8 cellular contexts compared by ENCODE assay signal in the genomic region with DNA sequence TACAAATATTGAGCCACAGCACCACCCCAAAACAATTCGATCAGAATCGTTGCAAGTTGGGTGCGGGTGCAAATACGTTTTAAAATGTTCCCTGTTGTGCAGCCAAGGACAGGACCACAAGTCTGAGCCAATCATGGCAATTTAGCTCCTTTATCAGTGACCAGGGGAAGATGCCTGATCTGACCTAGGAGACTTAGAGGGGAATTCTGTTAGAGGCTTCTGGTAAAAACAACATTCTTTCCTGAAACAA.
DNase-seq lines count a peak whose midpoint lies in the region; ATAC-seq and TF ChIP-seq lines count a peak whose summit lies in the region.

No MANE protein-coding gene starts in this region.

- peak overlapping the region in 6 of 11 experiments; percentile 19 to 69 (median 52); a peak in 5 of 22 replicates for H3K9ac ChIP-seq in BLaER1 treated with 17β-estradiol and CSF1 and Interleukin-3, amounts not matched to agents 10 nM and 100 nM
- H3K9ac ChIP-seq in MM.1S (ENCODE audit: low read length), result no peak overlapping the region
- H3K9ac ChIP-seq in duodenal mucosa (ENCODE audit: low read depth in 1 of 2, low read length in 2 of 2), result peak overlapping the region; percentile 70 to 71

- no peaks in the 10 kb centered on the region for H3K9me2 ChIP-seq in MM.1S (replicated peaks; ENCODE audit: insufficient read depth, low read length)

- H3F3A ChIP-seq in MM.1S (ENCODE audit: insufficient read depth, low read length), result peaks cover 4% of the 10 kb centered on the region; the same call in 1 of the 2 replicates

- peak overlapping the region; percentile 99 for H3K4me3 Mint-ChIP-seq in nephron progenitor cell

- peak overlapping the region; percentile 63 to 88 (median 76) for H3K4me2 ChIP-seq in BLaER1 treated with 17β-estradiol and CSF1 and Interleukin-3, amounts not matched to agents 10 nM and 100 nM
- H3K4me2 ChIP-seq in MM.1S (ENCODE audit: low read depth, low read length), result peak overlapping the region; percentile 87

- ATAC-seq in GM21367 (IDR thresholded peaks at IDR 0.05; ENCODE audit: unreplicated experiment), result peak; percentile 3

- no peak overlapping the region for H3K27ac Mint-ChIP-seq in nephron progenitor cell

- no peak overlapping the region for H3K27ac ChIP-seq in BLaER1 treated with 17β-estradiol and CSF1 and Interleukin-3, amounts not matched to agents 10 nM and 100 nM
- H3K27ac ChIP-seq in MM.1S (ENCODE audit: low read length) (no peak overlapping the region), duodenal mucosa (ENCODE audit: low read depth, low read length) (no peak overlapping the region)

- no peaks in the 10 kb centered on the region for H4K20me1 ChIP-seq in BLaER1 treated with 17β-estradiol and CSF1 and Interleukin-3, amounts not matched to agents 10 nM and 100 nM
- H4K20me1 ChIP-seq in MM.1S (ENCODE audit: insufficient read depth, low read length), result no peaks in the 10 kb centered on the region

- H3K36me3 ChIP-seq in BLaER1 treated with 17β-estradiol and CSF1 and Interleukin-3, amounts not matched to agents 10 nM and 100 nM, result no peaks in the 10 kb centered on the region
- H3K36me3 ChIP-seq in MM.1S (replicated peaks; ENCODE audit: insufficient read depth, low read length) (no peaks in the 10 kb centered on the region), duodenal mucosa (ENCODE audit: control insufficient read depth in 1 of 2, insufficient read depth in 2 of 2, low read length in 2 of 2) (no peaks in the 10 kb centered on the region)

- H3K36me3 Mint-ChIP-seq in nephron progenitor cell (ENCODE audit: low read depth), result no peaks in the 10 kb centered on the region

- no peaks in the 10 kb centered on the region for H3K9me3 ChIP-seq in BLaER1 treated with 17β-estradiol and CSF1 and Interleukin-3, amounts not matched to agents 10 nM and 100 nM (replicated peaks in 1 of 11)
- H3K9me3 ChIP-seq in MM.1S (replicated peaks; ENCODE audit: insufficient read depth, low read length), result no peaks in the 10 kb centered on the region
- no peaks in the 10 kb centered on the region for H3K9me3 ChIP-seq in duodenal mucosa (ENCODE audit: control insufficient read depth in 1 of 2, low read length in 2 of 2)

- TF ChIP-seq CTCF in MM.1S (IDR thresholded peaks at IDR 0.05; ENCODE audit: low read length) (no peak), nephron progenitor cell (IDR thresholded peaks at IDR 0.05) (no peak)

- H3K4me3 ChIP-seq in BLaER1 treated with 17β-estradiol and CSF1 and Interleukin-3, amounts not matched to agents 10 nM and 100 nM, result peak overlapping the region; percentile 42 to 60 (median 54); a peak in 17 of 20 replicates
- peak overlapping the region; percentile 70 for H3K4me3 ChIP-seq in MM.1S (ENCODE audit: low read length)
- H3K4me3 ChIP-seq in duodenal mucosa (ENCODE audit: low read depth in 1 of 2, low read length in 2 of 2), result peak overlapping the region; percentile 82 to 83

- H3K27me3 Mint-ChIP-seq in nephron progenitor cell (ENCODE audit: low read depth, poor library complexity), result peaks cover 4% of the 10 kb centered on the region

- H3K27me3 ChIP-seq in BLaER1 treated with 17β-estradiol and CSF1 and Interleukin-3, amounts not matched to agents 10 nM and 100 nM, result no peaks in the 10 kb centered on the region
- no peaks in the 10 kb centered on the region for H3K27me3 ChIP-seq in MM.1S (replicated peaks; ENCODE audit: insufficient read depth, low read length)
- no peaks in the 10 kb centered on the region for H3K27me3 ChIP-seq in duodenal mucosa (ENCODE audit: control insufficient read depth in 1 of 2, insufficient read depth in 2 of 2, low read length in 2 of 2)

- peak overlapping the region; percentile 78 for H2AFZ ChIP-seq in MM.1S (ENCODE audit: low read length)

- H3K4me1 ChIP-seq in BLaER1 treated with 17β-estradiol and CSF1 and Interleukin-3, amounts not matched to agents 10 nM and 100 nM, result peaks cover 6 to 20% (median 8%) of the 10 kb centered on the region in 10 experiments; a peak in 14 of 20 replicates
- H3K4me1 ChIP-seq in MM.1S (ENCODE audit: low read length), result no peaks in the 10 kb centered on the region
- H3K4me1 ChIP-seq in duodenal mucosa (ENCODE audit: control insufficient read depth in 1 of 2, insufficient read depth in 2 of 2, low read length in 2 of 2), result peaks cover 4 to 7% of the 10 kb centered on the region in 2 donors

- no peaks in the 10 kb centered on the region for H3K9me3 Mint-ChIP-seq in nephron progenitor cell

- DNase-seq in MM.1S (no peak), nephron progenitor cell (no peak), hippocampal formation (lab: John Stamatoyannopoulos, UW) (no peak), SKM-1 (lab: John Stamatoyannopoulos, UW; ENCODE audit: unreplicated experiment) (no peak)
- no peak for DNase-seq in effector CD4-positive, alpha-beta T cell

- H3K79me2 ChIP-seq in MM.1S (ENCODE audit: low read length), result no peaks in the 10 kb centered on the region

- peaks cover 8% of the 10 kb centered on the region for H3K4me1 Mint-ChIP-seq in nephron progenitor cell
